ENCODE assay signal across 23 cellular contexts in genomic region chr1:39908534-39908933, GRCh38. TPM values are rescaled to one million over a fixed set of nuclear protein-coding genes. Genes with fewer than 3 reads are reported as not detected.
"Had no signal": no experiment of that assay in that cellular context is flagged by ENCODE, and none has a peak within 500 bp of the region (broad histone marks: within the 10 kb centered on the region; RNA-seq: fewer than 3 reads in every experiment).

No MANE protein-coding gene starts in this region.

- H3K9me3 ChIP-seq: lower lobe of right lung, prostate gland had no signal

- H3K27ac ChIP-seq: coronary artery, dorsolateral prefrontal cortex, lower lobe of right lung, prostate gland, sigmoid colon, thoracic aorta, tibial nerve, upper lobe of left lung had no signal

- ATAC-seq: left ventricle myocardium superior; lower lobe of right lung; naive thymus-derived CD8-positive, alpha-beta T cell; right cardiac atrium; stimulated activated effector memory CD8-positive, alpha-beta T cell treated with anti-CD3 and anti-CD28 coated beads, Interleukin-12 subunit alpha, Interleukin-12 subunit beta, amount 100 ng/mL, for 72 hours had no signal

- DNase-seq: dorsolateral prefrontal cortex; effector CD4-positive, alpha-beta T cell; hypothalamus; immature natural killer cell; islet precursor cell; kidney glomerular epithelial cell; left ventricle myocardium superior; lower lobe of right lung; naive thymus-derived CD8-positive, alpha-beta T cell; nephron progenitor cell; nucleus accumbens; right cardiac atrium; sigmoid colon; stimulated activated CD4-positive, alpha-beta T cell treated with anti-CD3 and anti-CD28 coated beads, Interleukin-2, amount 100 ng/mL, for 24 hours; stimulated activated CD4-positive, alpha-beta T cell treated with anti-CD3 and anti-CD28 coated beads, Interleukin-4, amount 100 ng/mL, for 24 hours; upper lobe of left lung had no signal

- H3K4me3 ChIP-seq: coronary artery, dorsolateral prefrontal cortex, lower lobe of right lung, prostate gland, sigmoid colon, thoracic aorta, tibial nerve, upper lobe of left lung had no signal

- H3K4me1 ChIP-seq: lower lobe of right lung, prostate gland, sigmoid colon, tibial nerve, upper lobe of left lung had no signal

- H3K27ac Mint-ChIP-seq: immature natural killer cell; naive thymus-derived CD8-positive, alpha-beta T cell; nephron progenitor cell; stimulated activated effector memory CD8-positive, alpha-beta T cell treated with anti-CD3 and anti-CD28 coated beads, Interleukin-12 subunit alpha, Interleukin-12 subunit beta, amount 100 ng/mL, for 72 hours; stimulated activated naive CD8-positive, alpha-beta T cell treated with anti-CD3 and anti-CD28 coated beads, Interleukin-15, Interleukin-2, amounts not matched to agents 100 ng/mL and 50 ng/mL, for 24 hours had no signal

- H3K4me1 Mint-ChIP-seq: immature natural killer cell; nephron progenitor cell; stimulated activated effector memory CD8-positive, alpha-beta T cell treated with anti-CD3 and anti-CD28 coated beads, Interleukin-12 subunit alpha, Interleukin-12 subunit beta, amount 100 ng/mL, for 72 hours had no signal

- H3K4me3 Mint-ChIP-seq: immature natural killer cell; naive thymus-derived CD8-positive, alpha-beta T cell; nephron progenitor cell; stimulated activated effector memory CD8-positive, alpha-beta T cell treated with anti-CD3 and anti-CD28 coated beads, Interleukin-12 subunit alpha, Interleukin-12 subunit beta, amount 100 ng/mL, for 72 hours; stimulated activated naive CD8-positive, alpha-beta T cell treated with anti-CD3 and anti-CD28 coated beads, Interleukin-15, Interleukin-2, amounts not matched to agents 100 ng/mL and 50 ng/mL, for 24 hours had no signal

- H3K36me3 Mint-ChIP-seq: stimulated activated effector memory CD8-positive, alpha-beta T cell treated with anti-CD3 and anti-CD28 coated beads, Interleukin-12 subunit alpha, Interleukin-12 subunit beta, amount 100 ng/mL, for 72 hours had no signal

- H3K27me3 ChIP-seq: dorsolateral prefrontal cortex, tibial nerve, upper lobe of left lung had no signal

- H3K36me3 ChIP-seq: lower lobe of right lung, prostate gland, sigmoid colon, thoracic aorta, tibial nerve, upper lobe of left lung had no signal

RNA-seq across cellular contexts. Expression of gene MYCL, which starts 6.8 kb away (rescaled TPM):
- total RNA-seq: fibroblast of villous mesenchyme; naive thymus-derived CD8-positive, alpha-beta T cell had no signal
